Comparison of ENCODE assay signal across 8 cellular contexts in genomic region chr2:176002684-176003225, GRCh38. TPM values are rescaled to one million over a fixed set of nuclear protein-coding genes. Genes with fewer than 3 reads are reported as not detected.
DNase-seq lines count a peak whose midpoint lies in the region; ATAC-seq, FAIRE-seq and TF ChIP-seq lines count a peak whose summit lies in the region.

No MANE protein-coding gene starts in this region.

- peak overlapping the region; percentile 42 to 85 for H3K27ac ChIP-seq in testis

- H3K4me3 ChIP-seq in H7 (ENCODE audit: insufficient read depth, low read depth, low read length) (peak overlapping the region; percentile 82), testis (peak overlapping the region; percentile 83 to 92)

- no peak for TF ChIP-seq POLR2A in testis (IDR thresholded peaks at IDR 0.05)

- no peak for TF ChIP-seq CTCF in testis (IDR thresholded peaks at IDR 0.05)
- no peak for TF ChIP-seq CTCF in D721Med (IDR thresholded peaks at IDR 0.05; ENCODE audit: insufficient read depth, missing control alignments)

- no peaks in the 10 kb centered on the region for H3K9me3 ChIP-seq in testis

- ATAC-seq in left lobe of liver (peak; percentile 29), HG03139 (IDR thresholded peaks at IDR 0.05; ENCODE audit: unreplicated experiment) (no peak)

- intact Hi-C loops in testis (cut with DNase I; ENCODE audit: low total_unique reads): no loop called here

- H3K27me3 ChIP-seq in H7 (ENCODE audit: control insufficient read depth, insufficient read depth, low read length) (peaks cover 10% of the 10 kb centered on the region), testis (no peaks in the 10 kb centered on the region)

- H3K36me3 ChIP-seq in H7 (replicated peaks; ENCODE audit: control insufficient read depth, insufficient read depth, low read length): no peaks in the 10 kb centered on the region
- no peaks in the 10 kb centered on the region for H3K36me3 ChIP-seq in testis (ENCODE audit: low read depth, missing control alignments)

- FAIRE-seq in D721Med (lab: Jason Lieb, UNC): no peak

- H3K4me1 ChIP-seq in testis: no peaks in the 10 kb centered on the region

- WGBS in testis, 2 donors: 9 to 18% methylated on average over 14 of the region's 14 CpGs

- DNase-seq in DMS53 treated with DMSO at 0.1 percent for 48 hours (lab: John Stamatoyannopoulos, UW; ENCODE audit: unreplicated experiment) (peak; percentile 67), H7 (peak; percentile 18), NCI-H748 treated with DMSO at 0.1 percent for 48 hours (lab: John Stamatoyannopoulos, UW) (peak; percentile 71), cerebellar cortex (ENCODE audit: low spot score) (peak; percentile 51), left lobe of liver (ENCODE audit: low spot score) (no peak), testis (no peak), D721Med (ENCODE audit: insufficient read length, low spot score) (no peak)

RNA-seq across cellular contexts. Expression of gene LNPK, which starts 0.7 kb away (rescaled TPM):
- total RNA-seq in H7 (2014; rRNA removed; shearing (Covaris generic)): 12.4 and 12.6 TPM in 2 replicates
- total RNA-seq in left lobe of liver (19.2 TPM), testis (10 to 100 TPM; 19.5 to 23.8 TPM)
- polyA plus RNA-seq in testis (ENCODE audit: insufficient read depth, low read depth, low replicate concordance): 45.2 TPM

Comparison
In these comparisons a context has a peak if more than half of its experiments do, and no peak if none do; other contexts are left out.
1. DNase-seq: peak in DMS53 treated with DMSO at 0.1 percent for 48 hours (single experiment), H7 (single experiment), NCI-H748 treated with DMSO at 0.1 percent for 48 hours (single experiment) and cerebellar cortex (single experiment); none in left lobe of liver (single experiment), testis (single experiment) and D721Med (single experiment).